ENCODE assay signal across 8 cellular contexts in the genomic region with DNA sequence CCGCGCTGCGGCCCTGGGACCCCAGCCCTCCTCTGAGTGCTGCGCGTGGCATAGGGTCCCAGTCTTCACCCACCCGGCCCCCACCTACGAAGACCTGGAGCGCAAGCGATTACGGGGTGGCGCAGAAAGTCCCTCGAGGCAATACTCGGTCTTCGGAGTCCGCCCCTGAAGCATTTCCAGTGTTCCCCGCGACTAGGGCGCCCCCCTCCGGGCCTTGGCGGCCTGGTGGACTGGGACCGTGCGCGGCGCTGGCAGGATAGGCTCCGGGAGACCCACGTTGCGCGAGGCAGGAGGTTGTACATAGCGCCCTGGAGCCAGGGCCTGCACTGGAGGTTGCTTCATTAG. TPM values are rescaled to one million over a fixed set of nuclear protein-coding genes. Genes with fewer than 3 reads are reported as not detected.
DNase-seq lines count a peak whose midpoint lies in the region; ATAC-seq and TF ChIP-seq lines count a peak whose summit lies in the region.

No MANE protein-coding gene starts in this region.

- peaks cover 40% of the 10 kb centered on the region for H3K4me1 Mint-ChIP-seq in activated naive CD8-positive, alpha-beta T cell treated with anti-CD3 and anti-CD28 coated beads, Interleukin-2, amount 50 U/mL, for 24 hours

- peaks cover 13% of the 10 kb centered on the region; the same call in 1 of the 2 replicates for H3F3A ChIP-seq in SU-DHL-6 (ENCODE audit: insufficient read depth)

- peak; percentile 59 for ATAC-seq in HG02610 (IDR thresholded peaks at IDR 0.05; ENCODE audit: unreplicated experiment)
- ATAC-seq in activated naive CD8-positive, alpha-beta T cell treated with anti-CD3 and anti-CD28 coated beads, Interleukin-2, amount 50 U/mL, for 24 hours = peak; percentile 81
- ATAC-seq in heart left ventricle = peak; percentile 81 to 93 (median 91)

- H3K9me3 ChIP-seq in SU-DHL-6 (ENCODE audit: insufficient read depth, low read length) (no peaks in the 10 kb centered on the region), heart left ventricle (peaks cover 0 to 3% (median 0%) of the 10 kb centered on the region in 12 donors)

- peaks cover 0 to 37% (median 16%) of the 10 kb centered on the region in 12 donors for H3K4me1 ChIP-seq in heart left ventricle

- 0 to 2% (median 0%) methylated on average over 8 to 29 of the region's 29 CpGs for WGBS in heart left ventricle, 4 donors

- H3K36me3 ChIP-seq in SU-DHL-6 (ENCODE audit: low read length) (no peaks in the 10 kb centered on the region), heart left ventricle (no peaks in the 10 kb centered on the region)

- peak overlapping the region; percentile 97 for H2AFZ ChIP-seq in SU-DHL-6 (ENCODE audit: low read depth, low read length, severe bottlenecking)

- no peaks in the 10 kb centered on the region for H3K79me2 ChIP-seq in SU-DHL-6 (ENCODE audit: insufficient read depth, low read length)

- no peaks in the 10 kb centered on the region; the same call in 1 of the 2 replicates for H4K20me1 ChIP-seq in SU-DHL-6 (ENCODE audit: low read depth, low read length)

- no peaks in the 10 kb centered on the region for H3K27me3 ChIP-seq in SU-DHL-6 (ENCODE audit: low read length)
- no peaks in the 10 kb centered on the region for H3K27me3 ChIP-seq in heart left ventricle

- H3K27ac ChIP-seq in SU-DHL-6 (ENCODE audit: low read depth, low read length) = peak overlapping the region; percentile 37
- H3K27ac ChIP-seq in heart left ventricle = peak overlapping the region; percentile 84 to 98 (median 94)

- no peaks in the 10 kb centered on the region for H3K9me2 ChIP-seq in SU-DHL-6 (replicated peaks; ENCODE audit: insufficient read depth, low read length)

- peak overlapping the region; percentile 90 for H3K27ac Mint-ChIP-seq in activated naive CD8-positive, alpha-beta T cell treated with anti-CD3 and anti-CD28 coated beads, Interleukin-2, amount 50 U/mL, for 24 hours

- peak; percentile 95 for DNase-seq in GM12865 (ENCODE audit: low read depth)
- peak; percentile 76 for DNase-seq in NCI-H1092 (lab: John Stamatoyannopoulos, UW)
- peak; percentile 94 for DNase-seq in activated naive CD8-positive, alpha-beta T cell treated with anti-CD3 and anti-CD28 coated beads, Interleukin-2, amount 50 U/mL, for 24 hours
- DNase-seq in heart left ventricle = peak; percentile 91 to 97 (median 93)
- peak; percentile 98 for DNase-seq in posterior vena cava (ENCODE audit: low spot score)
- DNase-seq in ureter (ENCODE audit: low spot score) = peak; percentile 96

- no peak for TF ChIP-seq POLR2A in heart left ventricle (IDR thresholded peaks at IDR 0.05)

- H3K4me3 ChIP-seq in GM12865 (ENCODE audit: low read depth, low read length) (peak overlapping the region; percentile 97), SU-DHL-6 (ENCODE audit: insufficient read depth, low read length, poor library complexity, severe bottlenecking) (peak overlapping the region; percentile 74), heart left ventricle (peak overlapping the region; percentile 29 to 94 (median 78))

- peak overlapping the region; percentile 88 for H3K4me3 Mint-ChIP-seq in activated naive CD8-positive, alpha-beta T cell treated with anti-CD3 and anti-CD28 coated beads, Interleukin-2, amount 50 U/mL, for 24 hours

- no peaks in the 10 kb centered on the region for H3K9me3 Mint-ChIP-seq in activated naive CD8-positive, alpha-beta T cell treated with anti-CD3 and anti-CD28 coated beads, Interleukin-2, amount 50 U/mL, for 24 hours

- peak overlapping the region; percentile 73 for H3K9ac ChIP-seq in SU-DHL-6 (ENCODE audit: low read length)

- H3K4me2 ChIP-seq in SU-DHL-6 (ENCODE audit: low read depth, low read length, poor library complexity, severe bottlenecking) = peak overlapping the region; percentile 66

- TF ChIP-seq CTCF in GM12865 (IDR thresholded peaks at IDR 0.05; ENCODE audit: insufficient read depth, low read depth, low read length, missing control alignments) = peak; percentile 88
- peak; percentile 75 for TF ChIP-seq CTCF in SU-DHL-6 (IDR thresholded peaks at IDR 0.05; ENCODE audit: insufficient read depth, low read length, poor library complexity, severe bottlenecking)
- TF ChIP-seq CTCF in heart left ventricle (IDR thresholded peaks at IDR 0.05) = peak; percentile 64 to 82 (median 76)

- peaks cover 3% of the 10 kb centered on the region for H3K36me3 Mint-ChIP-seq in activated naive CD8-positive, alpha-beta T cell treated with anti-CD3 and anti-CD28 coated beads, Interleukin-2, amount 50 U/mL, for 24 hours (ENCODE audit: low read depth)

- intact Hi-C loops in heart left ventricle (cut with DNase I) = loop anchor here (1.0 to 10.0 kb wide), 9 partner anchors 46 to 211 kb away; no protein-coding TSS in a partner anchor
- intact Hi-C loops in posterior vena cava (cut with DNase I) = loop anchor here (2.0 to 10.0 kb wide), 5 partner anchors 146 to 1321 kb away; no protein-coding TSS in a partner anchor

- H3K27me3 Mint-ChIP-seq in activated naive CD8-positive, alpha-beta T cell treated with anti-CD3 and anti-CD28 coated beads, Interleukin-2, amount 50 U/mL, for 24 hours = no peaks in the 10 kb centered on the region

RNA-seq across cellular contexts. Expression of a gene that starts 0.6 kb away (rescaled TPM):
- total RNA-seq in heart left ventricle = 10 to 100 TPM; 18.7 to 34.1 (median 28.0) TPM
- 1 to 10 TPM; 7.1 to 9.5 TPM for polyA plus RNA-seq in heart left ventricle
- total RNA-seq in posterior vena cava = 10 to 100 TPM; 15.0 to 16.4 TPM
- 54.6 TPM for total RNA-seq in ureter

RNA-seq across cellular contexts. Expression of a gene that starts 29.5 kb away (rescaled TPM):
- total RNA-seq in heart left ventricle = 10 to 100 TPM in 6 of 9 donors, 1 to 10 TPM in 3; 6.4 to 22.1 (median 15.6) TPM
- polyA plus RNA-seq in heart left ventricle = 1 to 10 TPM; 4.7 to 5.1 TPM
- 1 to 10 TPM; 4.4 to 4.7 TPM for total RNA-seq in posterior vena cava
- 10.7 TPM for total RNA-seq in ureter

Comparison
In these comparisons a context has a peak if more than half of its experiments do, and no peak if none do; other contexts are left out.
1. Peak in every context shown above with its lines: DNase-seq, ATAC-seq, H3K4me3 ChIP-seq and H3K27ac ChIP-seq.